In genomic region chr19:41951686-41952172, GRCh38 we compare ENCODE assay signal across 8 cellular contexts. TPM values are rescaled to one million over a fixed set of nuclear protein-coding genes. Genes with fewer than 3 reads are reported as not detected.
A peak's percentile ranks its signal among the peaks of the same experiment; 100 is the strongest.
DNase-seq lines count a peak whose midpoint lies in the region; ATAC-seq and TF ChIP-seq lines count a peak whose summit lies in the region.

No MANE protein-coding gene starts in this region.

- no peaks in the 10 kb centered on the region for H3K27me3 Mint-ChIP-seq in activated naive CD4-positive, alpha-beta T cell treated with anti-CD3 and anti-CD28 coated beads for 36 hours (ENCODE audit: low read depth)

- CTCF ChIA-PET in activated naive CD4-positive, alpha-beta T cell treated with anti-CD3 and anti-CD28 coated beads for 36 hours (lab: Charles Lee) = interaction anchor here (0.6 to 4.4 kb wide), 9 partner anchors 20 to 100 kb away, joined by 3 to 44 read pairs (median 4); partner anchors contain the start of genes CD79A and RPS19

- no peak overlapping the region for H3K27ac ChIP-seq in SJCRH30
- no peak overlapping the region for H3K27ac ChIP-seq in upper lobe of right lung

- H3K4me3 ChIP-seq in SJCRH30 = no peak overlapping the region
- H3K4me3 ChIP-seq in upper lobe of right lung = no peak overlapping the region

- H3K9me3 ChIP-seq in SJCRH30 (replicated peaks) = no peaks in the 10 kb centered on the region
- H3K9me3 ChIP-seq in upper lobe of right lung = no peaks in the 10 kb centered on the region

- peak overlapping the region; percentile 63 for H3K27ac Mint-ChIP-seq in activated naive CD4-positive, alpha-beta T cell treated with anti-CD3 and anti-CD28 coated beads for 36 hours

- H3K4me1 Mint-ChIP-seq in activated naive CD4-positive, alpha-beta T cell treated with anti-CD3 and anti-CD28 coated beads for 36 hours (ENCODE audit: low read depth) = peaks cover 14% of the 10 kb centered on the region

- DNase-seq in DMS79 treated with DMSO at 0.1 percent for 48 hours (lab: John Stamatoyannopoulos, UW) (peak; percentile 61), KBM-7 (peak; percentile 68), SJCRH30 (peak; percentile 83 to 94), Right ventricle myocardium inferior (ENCODE audit: missing footprints) (peak; percentile 79), posterior cingulate gyrus (peak; percentile 60 to 96 (median 86)), upper lobe of right lung (peak; percentile 86)
- peak; percentile 95 for DNase-seq in activated naive CD4-positive, alpha-beta T cell treated with anti-CD3 and anti-CD28 coated beads for 36 hours

- H3K36me3 ChIP-seq in SJCRH30 = no peaks in the 10 kb centered on the region
- peaks cover 8% of the 10 kb centered on the region for H3K36me3 ChIP-seq in upper lobe of right lung

- intact Hi-C loops in activated naive CD4-positive, alpha-beta T cell treated with anti-CD3 and anti-CD28 coated beads for 36 hours (cut with micrococcal nuclease) = loop anchor here (1.0 to 2.0 kb wide), 4 partner anchors 17 to 157 kb away; no protein-coding TSS in a partner anchor
- intact Hi-C loops in Right ventricle myocardium inferior (cut with DNase I) (loop anchor here (2.0 kb wide), 1 partner anchor 79 kb away; no protein-coding TSS in a partner anchor), posterior cingulate gyrus (cut with DNase I) (loop anchor here (1.0 kb wide), 1 partner anchor 78 kb away; no protein-coding TSS in a partner anchor), upper lobe of right lung (cut with DNase I) (no loop called here)

- no peak overlapping the region for H3K4me3 Mint-ChIP-seq in activated naive CD4-positive, alpha-beta T cell treated with anti-CD3 and anti-CD28 coated beads for 36 hours

- H3K27me3 ChIP-seq in SJCRH30 (no peaks in the 10 kb centered on the region), upper lobe of right lung (no peaks in the 10 kb centered on the region)

- no peaks in the 10 kb centered on the region for H3K9me3 Mint-ChIP-seq in activated naive CD4-positive, alpha-beta T cell treated with anti-CD3 and anti-CD28 coated beads for 36 hours

- in situ Hi-C loops in KBM-7 (cut with MboI; ENCODE audit: low pct_unique_long_range_greater_than_20kb, low sequenced_read_pairs) = no loop called here

- no peaks in the 10 kb centered on the region for H3K36me3 Mint-ChIP-seq in activated naive CD4-positive, alpha-beta T cell treated with anti-CD3 and anti-CD28 coated beads for 36 hours (ENCODE audit: low read depth)

- ATAC-seq in Right ventricle myocardium inferior (peak; percentile 56), upper lobe of right lung (peak; percentile 89), GM21360 (IDR thresholded peaks at IDR 0.05; ENCODE audit: unreplicated experiment) (no peak)

- no peaks in the 10 kb centered on the region for H3K4me1 ChIP-seq in SJCRH30
- no peaks in the 10 kb centered on the region for H3K4me1 ChIP-seq in upper lobe of right lung

- peak; percentile 99 for TF ChIP-seq CTCF in upper lobe of right lung (IDR thresholded peaks at IDR 0.05)

RNA-seq across cellular contexts. Expression of gene RABAC1, which starts 7.4 kb away (rescaled TPM):
- total RNA-seq in SJCRH30 (2014; rRNA removed; shearing (Covaris generic)) = 106 and 129 TPM in 2 replicates
- 10 to 100 TPM; 32.8 TPM for total RNA-seq in activated naive CD4-positive, alpha-beta T cell treated with anti-CD3 and anti-CD28 coated beads for 36 hours
- total RNA-seq in Right ventricle myocardium inferior = 68.4 TPM
- 134 TPM for total RNA-seq in upper lobe of right lung

RNA-seq across cellular contexts. Expression of gene ERFL, which starts 23.5 kb away (rescaled TPM):
- total RNA-seq in SJCRH30 (2014; rRNA removed; shearing (Covaris generic)) = not detected in 2 replicates
- 1 to 10 TPM in 1 of 2 experiments, under 1 TPM in 1; 0.99 to 1.3 TPM for total RNA-seq in activated naive CD4-positive, alpha-beta T cell treated with anti-CD3 and anti-CD28 coated beads for 36 hours
- total RNA-seq in Right ventricle myocardium inferior (not detected), upper lobe of right lung (0.43 TPM)

RNA-seq across cellular contexts. Expression of gene ATP1A3, which starts 42.3 kb away (rescaled TPM):
- total RNA-seq in SJCRH30 (2014; rRNA removed; shearing (Covaris generic)) = 11.2 and 12.1 TPM in 2 replicates
- total RNA-seq in activated naive CD4-positive, alpha-beta T cell treated with anti-CD3 and anti-CD28 coated beads for 36 hours = 1 to 10 TPM; 1.1 to 1.5 TPM
- 342 TPM for total RNA-seq in Right ventricle myocardium inferior
- not detected for total RNA-seq in upper lobe of right lung

Comparison
In these comparisons a context has a peak if more than half of its experiments do, and no peak if none do; other contexts are left out.
1. RNA of gene ATP1A3, which starts 42.3 kb away (total RNA-seq): 342 TPM in Right ventricle myocardium inferior (single experiment); 11.2 to 12.1 TPM in SJCRH30, 1.1 to 1.5 TPM in activated naive CD4-positive, alpha-beta T cell treated with anti-CD3 and anti-CD28 coated beads for 36 hours and not detected in upper lobe of right lung (single experiment); every median in the first group is over 10 times any median in the second.
2. Peak in every context shown above with its lines, with median percentiles within 50 percentile points of each other: DNase-seq.